In the genomic region with DNA sequence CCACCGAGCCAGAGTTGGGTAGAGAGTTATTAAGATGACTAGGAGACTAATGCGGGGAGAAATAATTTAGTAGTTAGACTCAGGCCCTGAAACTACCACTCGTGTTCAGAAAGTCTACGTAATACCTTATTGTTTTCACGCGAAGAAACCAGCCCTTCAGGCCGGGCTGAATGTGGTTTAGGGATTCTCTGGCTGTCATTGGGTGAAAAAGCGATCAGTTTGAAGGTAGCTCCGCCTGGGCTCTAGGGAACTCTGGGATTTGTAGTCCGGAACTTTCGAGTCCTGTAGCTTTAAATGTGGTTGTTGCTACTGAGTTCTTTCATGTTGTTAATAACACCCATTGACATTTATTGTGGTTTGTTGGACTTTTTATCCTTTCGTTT, we compare ENCODE assay signal across 1 cellular context.
TF ChIP-seq lines count a peak whose summit lies in the region.

No MANE protein-coding gene starts in this region.

TF ChIP-seq in HEK293, 187 proteins besides CTCF, POLR2A, EP300 and RAD21 (continued from another document):
- TF ChIP-seq KLF1 (tag by site-specific recombination; IDR thresholded peaks at IDR 0.05) (no peak), ZNF629 (tag by site-specific recombination; IDR thresholded peaks at IDR 0.05) (peak; percentile 15; the same call in 1 of the 2 replicates), ZNF239 (tag by site-specific recombination; IDR thresholded peaks at IDR 0.05) (no peak), MEIS1 (CRISPR knock-in tag; IDR thresholded peaks at IDR 0.05; ENCODE audit: borderline replicate concordance) (no peak)
- TF ChIP-seq, protein P1, sequence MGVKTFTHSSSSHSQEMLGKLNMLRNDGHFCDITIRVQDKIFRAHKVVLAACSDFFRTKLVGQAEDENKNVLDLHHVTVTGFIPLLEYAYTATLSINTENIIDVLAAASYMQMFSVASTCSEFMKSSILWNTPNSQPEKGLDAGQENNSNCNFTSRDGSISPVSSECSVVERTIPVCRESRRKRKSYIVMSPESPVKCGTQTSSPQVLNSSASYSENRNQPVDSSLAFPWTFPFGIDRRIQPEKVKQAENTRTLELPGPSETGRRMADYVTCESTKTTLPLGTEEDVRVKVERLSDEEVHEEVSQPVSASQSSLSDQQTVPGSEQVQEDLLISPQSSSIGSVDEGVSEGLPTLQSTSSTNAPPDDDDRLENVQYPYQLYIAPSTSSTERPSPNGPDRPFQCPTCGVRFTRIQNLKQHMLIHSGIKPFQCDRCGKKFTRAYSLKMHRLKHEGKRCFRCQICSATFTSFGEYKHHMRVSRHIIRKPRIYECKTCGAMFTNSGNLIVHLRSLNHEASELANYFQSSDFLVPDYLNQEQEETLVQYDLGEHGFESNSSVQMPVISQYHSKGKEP (tag by site-specific recombination; IDR thresholded peaks at IDR 0.05): no peak
